19 cellular contexts compared by ENCODE assay signal in the genomic region with DNA sequence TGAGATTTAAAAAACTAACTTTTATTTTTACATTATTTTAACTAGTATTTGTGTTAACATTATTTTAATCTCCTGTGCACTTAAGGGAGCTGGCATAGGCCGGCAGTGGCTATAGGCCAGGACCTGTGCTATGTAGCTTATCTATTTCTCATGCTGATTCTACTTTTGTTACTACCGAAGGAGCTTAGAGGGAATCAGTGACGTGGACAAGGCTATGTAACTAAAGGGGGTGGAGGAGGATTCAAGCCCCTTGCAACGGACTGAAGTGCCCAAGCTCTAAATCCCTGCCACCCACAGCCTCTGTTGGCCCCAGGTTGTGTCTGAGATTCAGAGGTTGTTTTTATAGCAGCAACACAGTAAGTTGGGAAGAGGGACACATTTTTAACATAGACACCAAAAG.
"Had no signal": no experiment of that assay in that cellular context is flagged by ENCODE, and none has a peak within 500 bp of the region (broad histone marks: within the 10 kb centered on the region; RNA-seq: fewer than 3 reads in every experiment).

No MANE protein-coding gene starts in this region.

- H3K4me1 ChIP-seq: pancreas, testis, upper lobe of right lung had no signal

- ATAC-seq: left colon; left ventricle myocardium superior; mucosa of descending colon; naive thymus-derived CD8-positive, alpha-beta T cell; right cardiac atrium; stimulated activated effector memory CD8-positive, alpha-beta T cell treated with anti-CD3 and anti-CD28 coated beads, Interleukin-12 subunit alpha, Interleukin-12 subunit beta, amount 100 ng/mL, for 72 hours; stimulated activated naive CD8-positive, alpha-beta T cell treated with anti-CD3 and anti-CD28 coated beads, Interleukin-15, Interleukin-2, amounts not matched to agents 100 U/mL and 50 U/mL, for 24 hours; upper lobe of right lung had no signal

- FAIRE-seq: pancreas had no signal

- H3K27me3 Mint-ChIP-seq: naive thymus-derived CD8-positive, alpha-beta T cell; progenitor cell of endocrine pancreas had no signal

- H3K4me3 ChIP-seq: coronary artery, mucosa of descending colon, pancreas, testis, tibial nerve, upper lobe of right lung had no signal

- H3K27ac Mint-ChIP-seq: naive thymus-derived CD8-positive, alpha-beta T cell; progenitor cell of endocrine pancreas; stimulated activated effector memory CD8-positive, alpha-beta T cell treated with anti-CD3 and anti-CD28 coated beads, Interleukin-12 subunit alpha, Interleukin-12 subunit beta, amount 100 ng/mL, for 72 hours had no signal

- H3K9me3 ChIP-seq: mucosa of descending colon, pancreas, testis, tibial nerve, upper lobe of right lung had no signal

- H3K4me3 Mint-ChIP-seq: naive thymus-derived CD8-positive, alpha-beta T cell; neural crest cell; stimulated activated effector memory CD8-positive, alpha-beta T cell treated with anti-CD3 and anti-CD28 coated beads, Interleukin-12 subunit alpha, Interleukin-12 subunit beta, amount 100 ng/mL, for 72 hours had no signal

- H3K27me3 ChIP-seq: pancreas, testis, tibial nerve, upper lobe of right lung had no signal

- DNase-seq: central memory CD4-positive, alpha-beta T cell; effector CD4-positive, alpha-beta T cell; left colon; left ventricle myocardium superior; mucosa of descending colon; naive thymus-derived CD8-positive, alpha-beta T cell; nucleus accumbens; pancreas; right cardiac atrium; stimulated activated CD4-positive, alpha-beta T cell treated with anti-CD3 and anti-CD28 coated beads, Interleukin-4, amount 100 ng/mL, for 1 hour; stimulated activated CD8-positive, alpha-beta memory T cell treated with anti-CD3 and anti-CD28 coated beads, Interleukin-4, amount 100 ng/mL, for 48 hours; stimulated activated naive CD8-positive, alpha-beta T cell treated with anti-CD3 and anti-CD28 coated beads, Interleukin-15, Interleukin-2, amounts not matched to agents 100 U/mL and 50 U/mL, for 24 hours; testis; upper lobe of right lung had no signal

- H3K36me3 Mint-ChIP-seq: stimulated activated effector memory CD8-positive, alpha-beta T cell treated with anti-CD3 and anti-CD28 coated beads, Interleukin-12 subunit alpha, Interleukin-12 subunit beta, amount 100 ng/mL, for 72 hours had no signal

- H3K36me3 ChIP-seq: pancreas, tibial nerve, upper lobe of right lung had no signal

- H3K27ac ChIP-seq: coronary artery, pancreas, testis, tibial nerve, upper lobe of right lung had no signal

- H3K9me3 Mint-ChIP-seq: stimulated activated effector memory CD8-positive, alpha-beta T cell treated with anti-CD3 and anti-CD28 coated beads, Interleukin-12 subunit alpha, Interleukin-12 subunit beta, amount 100 ng/mL, for 72 hours had no signal

- H3K4me1 Mint-ChIP-seq: stimulated activated effector memory CD8-positive, alpha-beta T cell treated with anti-CD3 and anti-CD28 coated beads, Interleukin-12 subunit alpha, Interleukin-12 subunit beta, amount 100 ng/mL, for 72 hours had no signal
